In genomic region chr1:207751790-207752455, GRCh38 we compare ENCODE assay signal across 1 cellular context.
TF ChIP-seq lines count a peak whose summit lies in the region.

Gene CD46 (plus strand): TSS chr1:207752054. CDS start chr1:207752213, 159 bp downstream.

TF ChIP-seq in GM12878, 131 proteins besides CTCF, POLR2A, EP300 and RAD21 (continued from another document and continues in another):
- TF ChIP-seq, protein P1, sequence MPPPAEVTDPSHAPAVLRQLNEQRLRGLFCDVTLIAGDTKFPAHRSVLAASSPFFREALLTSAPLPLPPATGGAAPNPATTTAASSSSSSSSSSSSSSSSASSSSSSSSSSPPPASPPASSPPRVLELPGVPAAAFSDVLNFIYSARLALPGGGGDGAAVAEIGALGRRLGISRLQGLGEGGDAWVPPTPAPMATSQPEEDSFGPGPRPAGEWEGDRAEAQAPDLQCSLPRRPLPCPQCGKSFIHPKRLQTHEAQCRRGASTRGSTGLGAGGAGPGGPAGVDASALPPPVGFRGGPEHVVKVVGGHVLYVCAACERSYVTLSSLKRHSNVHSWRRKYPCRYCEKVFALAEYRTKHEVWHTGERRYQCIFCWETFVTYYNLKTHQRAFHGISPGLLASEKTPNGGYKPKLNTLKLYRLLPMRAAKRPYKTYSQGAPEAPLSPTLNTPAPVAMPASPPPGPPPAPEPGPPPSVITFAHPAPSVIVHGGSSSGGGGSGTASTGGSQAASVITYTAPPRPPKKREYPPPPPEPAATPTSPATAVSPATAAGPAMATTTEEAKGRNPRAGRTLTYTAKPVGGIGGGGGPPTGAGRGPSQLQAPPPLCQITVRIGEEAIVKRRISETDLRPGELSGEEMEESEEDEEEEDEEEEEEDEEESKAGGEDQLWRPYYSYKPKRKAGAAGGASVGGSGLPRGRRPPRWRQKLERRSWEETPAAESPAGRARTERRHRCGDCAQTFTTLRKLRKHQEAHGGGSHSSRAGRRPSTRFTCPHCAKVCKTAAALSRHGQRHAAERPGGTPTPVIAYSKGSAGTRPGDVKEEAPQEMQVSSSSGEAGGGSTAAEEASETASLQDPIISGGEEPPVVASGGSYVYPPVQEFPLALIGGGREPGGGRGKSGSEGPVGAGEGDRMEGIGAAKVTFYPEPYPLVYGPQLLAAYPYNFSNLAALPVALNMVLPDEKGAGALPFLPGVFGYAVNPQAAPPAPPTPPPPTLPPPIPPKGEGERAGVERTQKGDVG (CRISPR knock-in tag; IDR thresholded peaks at IDR 0.05): no peak
- TF ChIP-seq NR2F1 (conservative IDR thresholded peaks at IDR 0.05) (peak; percentile 91), SMAD1 (IDR thresholded peaks at IDR 0.05; ENCODE audit: low read depth, partially characterized antibody) (no peak), ATF7 (IDR thresholded peaks at IDR 0.05; ENCODE audit: low read depth) (no peak), PAX5 (IDR thresholded peaks at IDR 0.05; ENCODE audit: borderline replicate concordance, low read depth, low read length) (no peak), CEBPB (IDR thresholded peaks at IDR 0.05; ENCODE audit: borderline replicate concordance in 1 of 2, low read depth in 2 of 2, low read length in 2 of 2) (no peak), IRF5 (IDR thresholded peaks at IDR 0.05; ENCODE audit: borderline replicate concordance) (no peak), E2F8 (IDR thresholded peaks at IDR 0.05; ENCODE audit: low read depth, partially characterized antibody) (no peak), CREM (IDR thresholded peaks at IDR 0.05; ENCODE audit: low read depth) (peak; percentile 23; the same call in 1 of the 2 replicates), TCF12 (IDR thresholded peaks at IDR 0.05; ENCODE audit: low read depth, low read length) (peak; percentile 25; the same call in 1 of the 2 replicates), SMARCA5 (IDR thresholded peaks at IDR 0.05) (0 out of 2 replicates have a peak, but pooled peaks have one; percentile 51), NR2C1 (IDR thresholded peaks at IDR 0.05) (peak; percentile 81), SP1 (IDR thresholded peaks at IDR 0.05; ENCODE audit: low read depth, low read length) (peak; percentile 79), ETV6 (conservative IDR thresholded peaks at IDR 0.05 in 1 of 2, IDR thresholded peaks at IDR 0.05 in 1 of 2; ENCODE audit: borderline replicate concordance in 1 of 2, low read depth in 1 of 2) (no peak), IKZF2 (IDR thresholded peaks at IDR 0.05) (0 out of 4 replicates have a peak, but pooled peaks of 1 of the 2 experiments have one; percentile 5), SMAD5 (IDR thresholded peaks at IDR 0.05; ENCODE audit: low read depth) (peak; percentile 42; the same call in 1 of the 2 replicates), ZNF384 (IDR thresholded peaks at IDR 0.05; ENCODE audit: borderline replicate concordance, low read depth, low read length) (no peak), HDGF (IDR thresholded peaks at IDR 0.05) (no peak), HCFC1 (IDR thresholded peaks at IDR 0.05; ENCODE audit: low read length) (peak; percentile 38; the same call in 1 of the 2 replicates), NFIC (IDR thresholded peaks at IDR 0.05; ENCODE audit: low read depth, low read length) (no peak), IRF4 (IDR thresholded peaks at IDR 0.05; ENCODE audit: low read depth, low read length) (no peak), MYB (IDR thresholded peaks at IDR 0.05; ENCODE audit: borderline replicate concordance, low read depth, low read length) (no peak), E4F1 (IDR thresholded peaks at IDR 0.05; ENCODE audit: borderline replicate concordance, partially characterized antibody) (peak; percentile 17), SPI1 (IDR thresholded peaks at IDR 0.05; ENCODE audit: borderline replicate concordance, insufficient read depth, low read depth, low read length) (peak; percentile 71), ELK1 (IDR thresholded peaks at IDR 0.05; ENCODE audit: low read depth, low read length) (peak; percentile 62; the same call in 1 of the 2 replicates), TCF3 (IDR thresholded peaks at IDR 0.05; ENCODE audit: borderline replicate concordance, insufficient read depth, low read depth, low read length) (peak; percentile 66; the same call in 1 of the 2 replicates), CHD2 (IDR thresholded peaks at IDR 0.05; ENCODE audit: borderline replicate concordance, low read depth, low read length) (peak; percentile 32; the same call in 1 of the 2 replicates), RELA (IDR thresholded peaks at IDR 0.05; ENCODE audit: borderline replicate concordance, partially characterized antibody) (no peak), ZBTB33 (IDR thresholded peaks at IDR 0.05) (no peak)
- TF ChIP-seq, protein P2, sequence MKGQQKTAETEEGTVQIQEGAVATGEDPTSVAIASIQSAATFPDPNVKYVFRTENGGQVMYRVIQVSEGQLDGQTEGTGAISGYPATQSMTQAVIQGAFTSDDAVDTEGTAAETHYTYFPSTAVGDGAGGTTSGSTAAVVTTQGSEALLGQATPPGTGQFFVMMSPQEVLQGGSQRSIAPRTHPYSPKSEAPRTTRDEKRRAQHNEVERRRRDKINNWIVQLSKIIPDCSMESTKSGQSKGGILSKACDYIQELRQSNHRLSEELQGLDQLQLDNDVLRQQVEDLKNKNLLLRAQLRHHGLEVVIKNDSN (IDR thresholded peaks at IDR 0.05; ENCODE audit: borderline replicate concordance, extremely low read length, insufficient read depth, low read depth, low read length): peak; percentile 93
- TF ChIP-seq, protein P3, sequence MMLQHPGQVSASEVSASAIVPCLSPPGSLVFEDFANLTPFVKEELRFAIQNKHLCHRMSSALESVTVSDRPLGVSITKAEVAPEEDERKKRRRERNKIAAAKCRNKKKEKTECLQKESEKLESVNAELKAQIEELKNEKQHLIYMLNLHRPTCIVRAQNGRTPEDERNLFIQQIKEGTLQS (IDR thresholded peaks at IDR 0.05; ENCODE audit: borderline replicate concordance, extremely low read depth, low read depth, low read length): no peak
- TF ChIP-seq, protein P4, sequence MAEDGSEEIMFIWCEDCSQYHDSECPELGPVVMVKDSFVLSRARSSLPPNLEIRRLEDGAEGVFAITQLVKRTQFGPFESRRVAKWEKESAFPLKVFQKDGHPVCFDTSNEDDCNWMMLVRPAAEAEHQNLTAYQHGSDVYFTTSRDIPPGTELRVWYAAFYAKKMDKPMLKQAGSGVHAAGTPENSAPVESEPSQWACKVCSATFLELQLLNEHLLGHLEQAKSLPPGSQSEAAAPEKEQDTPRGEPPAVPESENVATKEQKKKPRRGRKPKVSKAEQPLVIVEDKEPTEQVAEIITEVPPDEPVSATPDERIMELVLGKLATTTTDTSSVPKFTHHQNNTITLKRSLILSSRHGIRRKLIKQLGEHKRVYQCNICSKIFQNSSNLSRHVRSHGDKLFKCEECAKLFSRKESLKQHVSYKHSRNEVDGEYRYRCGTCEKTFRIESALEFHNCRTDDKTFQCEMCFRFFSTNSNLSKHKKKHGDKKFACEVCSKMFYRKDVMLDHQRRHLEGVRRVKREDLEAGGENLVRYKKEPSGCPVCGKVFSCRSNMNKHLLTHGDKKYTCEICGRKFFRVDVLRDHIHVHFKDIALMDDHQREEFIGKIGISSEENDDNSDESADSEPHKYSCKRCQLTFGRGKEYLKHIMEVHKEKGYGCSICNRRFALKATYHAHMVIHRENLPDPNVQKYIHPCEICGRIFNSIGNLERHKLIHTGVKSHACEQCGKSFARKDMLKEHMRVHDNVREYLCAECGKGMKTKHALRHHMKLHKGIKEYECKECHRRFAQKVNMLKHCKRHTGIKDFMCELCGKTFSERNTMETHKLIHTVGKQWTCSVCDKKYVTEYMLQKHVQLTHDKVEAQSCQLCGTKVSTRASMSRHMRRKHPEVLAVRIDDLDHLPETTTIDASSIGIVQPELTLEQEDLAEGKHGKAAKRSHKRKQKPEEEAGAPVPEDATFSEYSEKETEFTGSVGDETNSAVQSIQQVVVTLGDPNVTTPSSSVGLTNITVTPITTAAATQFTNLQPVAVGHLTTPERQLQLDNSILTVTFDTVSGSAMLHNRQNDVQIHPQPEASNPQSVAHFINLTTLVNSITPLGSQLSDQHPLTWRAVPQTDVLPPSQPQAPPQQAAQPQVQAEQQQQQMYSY (CRISPR knock-in tag; IDR thresholded peaks at IDR 0.05): no peak
- TF ChIP-seq, protein P5, sequence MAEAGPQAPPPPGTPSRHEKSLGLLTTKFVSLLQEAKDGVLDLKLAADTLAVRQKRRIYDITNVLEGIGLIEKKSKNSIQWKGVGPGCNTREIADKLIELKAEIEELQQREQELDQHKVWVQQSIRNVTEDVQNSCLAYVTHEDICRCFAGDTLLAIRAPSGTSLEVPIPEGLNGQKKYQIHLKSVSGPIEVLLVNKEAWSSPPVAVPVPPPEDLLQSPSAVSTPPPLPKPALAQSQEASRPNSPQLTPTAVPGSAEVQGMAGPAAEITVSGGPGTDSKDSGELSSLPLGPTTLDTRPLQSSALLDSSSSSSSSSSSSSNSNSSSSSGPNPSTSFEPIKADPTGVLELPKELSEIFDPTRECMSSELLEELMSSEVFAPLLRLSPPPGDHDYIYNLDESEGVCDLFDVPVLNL (IDR thresholded peaks at IDR 0.05; ENCODE audit: low read depth, low read length): no peak
